In the genomic region with DNA sequence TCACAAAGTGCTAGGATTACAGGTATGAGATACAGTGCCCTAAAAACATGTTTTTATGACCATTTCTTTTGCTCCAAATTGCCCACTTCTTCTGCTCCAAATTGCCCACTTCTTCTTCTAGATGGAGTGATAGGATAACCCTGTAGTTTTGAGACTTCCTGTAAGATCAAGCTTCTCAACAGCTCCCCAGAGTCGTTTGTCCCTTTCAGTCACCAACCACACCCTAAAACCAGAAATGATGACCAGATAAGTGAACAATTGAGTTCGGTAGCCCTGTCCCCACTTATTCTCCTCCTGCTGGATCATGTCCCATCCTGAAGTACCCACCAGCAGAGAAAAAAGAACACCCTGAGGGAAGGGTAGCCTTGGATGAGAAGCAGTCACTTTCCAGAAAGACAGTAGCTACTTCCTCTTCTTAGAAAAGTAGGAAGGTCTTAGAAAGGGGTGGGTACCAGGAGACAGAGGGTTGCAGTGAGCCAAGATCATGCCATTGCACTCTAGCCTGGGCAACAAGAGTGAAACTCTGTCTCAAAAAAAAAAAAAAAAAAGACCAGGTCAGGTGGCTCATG, we compare ENCODE assay signal across 1 cellular context.
TF ChIP-seq lines count a peak whose summit lies in the region.

No MANE protein-coding gene starts in this region.

TF ChIP-seq in GM12878, 131 proteins besides CTCF, POLR2A, EP300 and RAD21:
- TF ChIP-seq CREM (IDR thresholded peaks at IDR 0.05; ENCODE audit: low read depth), result no peak
- no peak for TF ChIP-seq USF1 (IDR thresholded peaks at IDR 0.05; ENCODE audit: borderline replicate concordance, extremely low read length, insufficient read depth, low read depth, low read length)
- no peak for TF ChIP-seq ZBTB33 (IDR thresholded peaks at IDR 0.05)
- TF ChIP-seq SMC3 (IDR thresholded peaks at IDR 0.05; ENCODE audit: borderline replicate concordance, low read length), result no peak
- no peak for TF ChIP-seq POU2F2 (IDR thresholded peaks at IDR 0.05; ENCODE audit: borderline replicate concordance, low read depth, low read length)
- no peak for TF ChIP-seq CHD4 (IDR thresholded peaks at IDR 0.05)
- no peak for TF ChIP-seq RBBP5 (conservative IDR thresholded peaks at IDR 0.05)
- no peak for TF ChIP-seq BACH1 (IDR thresholded peaks at IDR 0.05; ENCODE audit: borderline replicate concordance)
- TF ChIP-seq, protein P1, sequence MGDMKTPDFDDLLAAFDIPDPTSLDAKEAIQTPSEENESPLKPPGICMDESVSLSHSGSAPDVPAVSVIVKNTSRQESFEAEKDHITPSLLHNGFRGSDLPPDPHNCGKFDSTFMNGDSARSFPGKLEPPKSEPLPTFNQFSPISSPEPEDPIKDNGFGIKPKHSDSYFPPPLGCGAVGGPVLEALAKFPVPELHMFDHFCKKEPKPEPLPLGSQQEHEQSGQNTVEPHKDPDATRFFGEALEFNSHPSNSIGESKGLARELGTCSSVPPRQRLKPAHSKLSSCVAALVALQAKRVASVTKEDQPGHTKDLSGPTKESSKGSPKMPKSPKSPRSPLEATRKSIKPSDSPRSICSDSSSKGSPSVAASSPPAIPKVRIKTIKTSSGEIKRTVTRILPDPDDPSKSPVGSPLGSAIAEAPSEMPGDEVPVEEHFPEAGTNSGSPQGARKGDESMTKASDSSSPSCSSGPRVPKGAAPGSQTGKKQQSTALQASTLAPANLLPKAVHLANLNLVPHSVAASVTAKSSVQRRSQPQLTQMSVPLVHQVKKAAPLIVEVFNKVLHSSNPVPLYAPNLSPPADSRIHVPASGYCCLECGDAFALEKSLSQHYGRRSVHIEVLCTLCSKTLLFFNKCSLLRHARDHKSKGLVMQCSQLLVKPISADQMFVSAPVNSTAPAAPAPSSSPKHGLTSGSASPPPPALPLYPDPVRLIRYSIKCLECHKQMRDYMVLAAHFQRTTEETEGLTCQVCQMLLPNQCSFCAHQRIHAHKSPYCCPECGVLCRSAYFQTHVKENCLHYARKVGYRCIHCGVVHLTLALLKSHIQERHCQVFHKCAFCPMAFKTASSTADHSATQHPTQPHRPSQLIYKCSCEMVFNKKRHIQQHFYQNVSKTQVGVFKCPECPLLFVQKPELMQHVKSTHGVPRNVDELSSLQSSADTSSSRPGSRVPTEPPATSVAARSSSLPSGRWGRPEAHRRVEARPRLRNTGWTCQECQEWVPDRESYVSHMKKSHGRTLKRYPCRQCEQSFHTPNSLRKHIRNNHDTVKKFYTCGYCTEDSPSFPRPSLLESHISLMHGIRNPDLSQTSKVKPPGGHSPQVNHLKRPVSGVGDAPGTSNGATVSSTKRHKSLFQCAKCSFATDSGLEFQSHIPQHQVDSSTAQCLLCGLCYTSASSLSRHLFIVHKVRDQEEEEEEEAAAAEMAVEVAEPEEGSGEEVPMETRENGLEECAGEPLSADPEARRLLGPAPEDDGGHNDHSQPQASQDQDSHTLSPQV (IDR thresholded peaks at IDR 0.05), result no peak
